Comparison of ENCODE assay signal across 23 cellular contexts in the genomic region with DNA sequence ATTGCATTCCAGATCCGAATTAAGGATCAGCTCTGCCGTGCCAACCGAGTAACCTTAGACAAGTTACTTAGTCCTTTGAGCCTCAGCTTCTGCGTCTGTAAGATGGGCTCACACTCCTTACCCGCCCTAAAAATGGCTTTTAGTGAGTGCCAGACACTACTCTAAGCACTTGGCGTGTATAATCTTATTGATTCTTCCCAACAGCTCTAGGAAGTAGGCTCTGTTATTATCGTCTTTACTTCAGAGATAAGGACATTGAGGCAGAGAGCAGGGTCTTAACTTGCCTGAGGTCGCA. TPM values are rescaled to one million over a fixed set of nuclear protein-coding genes. Genes with fewer than 3 reads are reported as not detected.
DNase-seq lines count a peak whose midpoint lies in the region; FAIRE-seq and TF ChIP-seq lines count a peak whose summit lies in the region.
"Had no signal": no experiment of that assay in that cellular context is flagged by ENCODE, and none has a peak within 500 bp of the region (broad histone marks: within the 10 kb centered on the region; RNA-seq: fewer than 3 reads in every experiment).

No MANE protein-coding gene starts in this region.

- H3K9me3 ChIP-seq in NT2/D1 (ENCODE audit: insufficient read depth, low read length) = no peaks in the 10 kb centered on the region
- H3K9me3 ChIP-seq in neural progenitor cell (ENCODE audit: low read depth) = no peaks in the 10 kb centered on the region
- H3K9me3 ChIP-seq: SJSA1 had no signal

- H3K79me2 ChIP-seq in neural progenitor cell (ENCODE audit: low read depth) = no peaks in the 10 kb centered on the region

- H3K9ac ChIP-seq in NT2/D1 (ENCODE audit: insufficient read length, low read depth) = peak overlapping the region; percentile 17
- H3K9ac ChIP-seq in neural progenitor cell = no peak overlapping the region

- peak overlapping the region; percentile 69 for H3K4me2 ChIP-seq in neural progenitor cell

- TF ChIP-seq CTCF in glutamatergic neuron (IDR thresholded peaks at IDR 0.05; ENCODE audit: partially characterized antibody, unreplicated experiment) = no peak
- no peak for TF ChIP-seq CTCF in neural progenitor cell (IDR thresholded peaks at IDR 0.05)

- no peak for FAIRE-seq in frontal cortex (lab: Jason Lieb, UNC)
- FAIRE-seq: endothelial cell of umbilical vein, GM12878 had no signal

- H3F3A ChIP-seq in neural progenitor cell (ENCODE audit: low read depth) = peaks cover 93% of the 10 kb centered on the region

- H3K4me3 ChIP-seq in NT2/D1 (ENCODE audit: insufficient read length, low read depth) (peak overlapping the region; percentile 19), neural progenitor cell (peak overlapping the region; percentile 16)
- H3K4me3 ChIP-seq: GM12878, SJSA1 had no signal

- peaks cover 5% of the 10 kb centered on the region for H3K9me3 Mint-ChIP-seq in glutamatergic neuron (ENCODE audit: unreplicated experiment)
- H3K9me3 Mint-ChIP-seq in neural progenitor cell = peaks cover 2% of the 10 kb centered on the region
- H3K9me3 Mint-ChIP-seq: stimulated activated naive CD8-positive, alpha-beta T cell treated with anti-CD3 and anti-CD28 coated beads, Interleukin-15, Interleukin-2, amounts not matched to agents 100 ng/mL and 50 ng/mL, for 24 hours had no signal

- peaks cover 4% of the 10 kb centered on the region for H3K4me1 Mint-ChIP-seq in glutamatergic neuron (ENCODE audit: low read depth, unreplicated experiment)
- peaks cover 79% of the 10 kb centered on the region for H3K4me1 Mint-ChIP-seq in neural progenitor cell

- no peak overlapping the region for H3K27ac Mint-ChIP-seq in glutamatergic neuron (ENCODE audit: unreplicated experiment)
- H3K27ac Mint-ChIP-seq in neural progenitor cell = no peak overlapping the region
- H3K27ac Mint-ChIP-seq: stimulated activated naive CD8-positive, alpha-beta T cell treated with anti-CD3 and anti-CD28 coated beads, Interleukin-15, Interleukin-2, amounts not matched to agents 100 ng/mL and 50 ng/mL, for 24 hours had no signal

- H3K4me3 Mint-ChIP-seq in glutamatergic neuron (ENCODE audit: unreplicated experiment) (peak overlapping the region; percentile 30), neural progenitor cell (peak overlapping the region; percentile 73)
- H3K4me3 Mint-ChIP-seq: stimulated activated naive CD8-positive, alpha-beta T cell treated with anti-CD3 and anti-CD28 coated beads, Interleukin-15, Interleukin-2, amounts not matched to agents 100 ng/mL and 50 ng/mL, for 24 hours had no signal

- H3K27me3 ChIP-seq in NT2/D1 (ENCODE audit: insufficient read depth, insufficient read length) (peaks cover 89% of the 10 kb centered on the region), neural progenitor cell (peaks cover 43% of the 10 kb centered on the region)

- H2AFZ ChIP-seq in neural progenitor cell (replicated peaks) = no peak overlapping the region

- H4K20me1 ChIP-seq in neural progenitor cell (ENCODE audit: low read depth) = no peaks in the 10 kb centered on the region

- peaks cover 52% of the 10 kb centered on the region for H3K27me3 Mint-ChIP-seq in glutamatergic neuron (ENCODE audit: unreplicated experiment)
- peaks cover 59% of the 10 kb centered on the region for H3K27me3 Mint-ChIP-seq in neural progenitor cell (ENCODE audit: insufficient read depth, low read depth)

- peak overlapping the region; percentile 28 for H3K27ac ChIP-seq in neural progenitor cell
- H3K27ac ChIP-seq: 22Rv1, SJSA1 had no signal

- H3K36me3 ChIP-seq in NT2/D1 (ENCODE audit: insufficient read depth, insufficient read length, low read length) (no peaks in the 10 kb centered on the region), neural progenitor cell (no peaks in the 10 kb centered on the region)
- H3K36me3 ChIP-seq: SJSA1 had no signal

- DNase-seq in DMS 273 (lab: John Stamatoyannopoulos, UW; ENCODE audit: unreplicated experiment) (peak; percentile 41), DMS 273 treated with DMSO at 0.1 percent for 48 hours (lab: John Stamatoyannopoulos, UW) (no peak), NT2/D1 (ENCODE audit: low read depth, low spot score) (no peak), glutamatergic neuron (no peak), neural progenitor cell (ENCODE audit: low spot score) (peak; percentile 33), iPS-NIHi11 (ENCODE audit: low spot score) (no peak), frontal cortex (ENCODE audit: low spot score in 2 of 2) (no peak), SHP77 treated with DMSO at 0.1 percent for 48 hours (lab: John Stamatoyannopoulos, UW) (no peak)
- DNase-seq: activated CD4-positive, alpha-beta T cell treated with anti-CD3 and anti-CD28 coated beads for 1 hour; activated T-cell treated with anti-CD3 and anti-CD28 coated beads for 4 hours; Calu3; GOT3; left cardiac atrium; mammary epithelial cell; NCI-H187 treated with DMSO at 0.1 percent for 48 hours; NCI-H524 treated with DMSO at 0.1 percent for 48 hours; occipital lobe had no signal

- H3K36me3 Mint-ChIP-seq in glutamatergic neuron (ENCODE audit: unreplicated experiment) (no peaks in the 10 kb centered on the region), neural progenitor cell (no peaks in the 10 kb centered on the region)

- peaks cover 2% of the 10 kb centered on the region for H3K4me1 ChIP-seq in NT2/D1 (ENCODE audit: insufficient read depth, insufficient read length)
- H3K4me1 ChIP-seq in neural progenitor cell = peaks cover 90% of the 10 kb centered on the region

RNA-seq across cellular contexts. Expression of a gene that starts 21.7 kb away (rescaled TPM):
- total RNA-seq in glutamatergic neuron (ENCODE audit: unreplicated experiment) (5.9 TPM), neural progenitor cell (ENCODE audit: low replicate concordance) (12.6 and 30.7 TPM in 2 replicates), frontal cortex (10.2 TPM)

RNA-seq across cellular contexts. Expression of a gene that starts 43.4 kb away (rescaled TPM):
- total RNA-seq in glutamatergic neuron (ENCODE audit: unreplicated experiment) (22.8 TPM), neural progenitor cell (ENCODE audit: low replicate concordance) (35.8 and 41.9 TPM in 2 replicates), frontal cortex (22.4 TPM)

RNA-seq across cellular contexts. Expression of a gene that starts 54.1 kb away (rescaled TPM):
- total RNA-seq in glutamatergic neuron (ENCODE audit: unreplicated experiment) (not detected), neural progenitor cell (ENCODE audit: low replicate concordance) (not detected in 2 replicates), frontal cortex (1.6 TPM)
- total RNA-seq: Calu3; GM12878; T-helper 1 cell treated with Interleukin-12 subunit alpha and Interleukin-12 subunit beta and Interleukin-4 antibody, amounts not matched to agents 30 ng/mL and 1 ng/mL, for 36 hours had no signal

Comparison
In these comparisons a context has a peak if more than half of its experiments do, and no peak if none do; other contexts are left out.
1. DNase-seq: peak in DMS 273 (single experiment) and neural progenitor cell (single experiment); none in DMS 273 treated with DMSO at 0.1 percent for 48 hours (single experiment), NT2/D1 (single experiment), glutamatergic neuron (single experiment), iPS-NIHi11 (single experiment), frontal cortex (0 of 2) and SHP77 treated with DMSO at 0.1 percent for 48 hours (single experiment).